ENCODE assay signal across 22 cellular contexts in genomic region chr1:12316331-12316730, GRCh38.
DNase-seq lines count a peak whose midpoint lies in the region; ATAC-seq and TF ChIP-seq lines count a peak whose summit lies in the region.
"Had no signal": no experiment of that assay in that cellular context is flagged by ENCODE, and none has a peak within 500 bp of the region (broad histone marks: within the 10 kb centered on the region; RNA-seq: fewer than 3 reads in every experiment).

No MANE protein-coding gene starts in this region.

- in situ Hi-C loops in transverse colon (cut with MboI; ENCODE audit: low pct_ligation_motif_present in 1 of 4, low pct_unique_long_range_greater_than_20kb in 1 of 4, low sequenced_read_pairs in 3 of 4), result loop anchor here (10.0 to 25.0 kb wide), 3 partner anchors 321 to 346 kb away; partner anchors contain the start of gene AADACL4 (in 2 of the 4)

- no peaks in the 10 kb centered on the region for H3K27me3 Mint-ChIP-seq in activated CD8-positive, alpha-beta T cell treated with anti-CD3 and anti-CD28 coated beads for 36 hours

- H3K27me3 ChIP-seq in esophagus squamous epithelium (no peaks in the 10 kb centered on the region), transverse colon (no peaks in the 10 kb centered on the region)
- H3K27me3 ChIP-seq: BLaER1 treated with 17β-estradiol and CSF1 and Interleukin-3, amounts not matched to agents 10 nM and 100 nM; dorsolateral prefrontal cortex; neutrophil had no signal

- no peak overlapping the region for H3K4me3 Mint-ChIP-seq in activated CD8-positive, alpha-beta T cell treated with anti-CD3 and anti-CD28 coated beads for 36 hours

- peaks cover 2% of the 10 kb centered on the region for H3K4me1 Mint-ChIP-seq in activated CD8-positive, alpha-beta T cell treated with anti-CD3 and anti-CD28 coated beads for 36 hours (ENCODE audit: low read depth)

- no peaks in the 10 kb centered on the region for H3K9me3 ChIP-seq in esophagus squamous epithelium
- H3K9me3 ChIP-seq in transverse colon, result no peaks in the 10 kb centered on the region
- H3K9me3 ChIP-seq: BLaER1 treated with 17β-estradiol and CSF1 and Interleukin-3, amounts not matched to agents 10 nM and 100 nM; neutrophil had no signal

- no peak for DNase-seq in activated CD8-positive, alpha-beta T cell treated with anti-CD3 and anti-CD28 coated beads for 36 hours
- DNase-seq in esophagus squamous epithelium (lab: John Stamatoyannopoulos, UW) (no peak), omental fat pad (ENCODE audit: low spot score) (no peak), transverse colon (no peak), glomerular visceral epithelial cell (ENCODE audit: extremely low spot score) (no peak), A172 (ENCODE audit: low spot score) (no peak), GM19240 (ENCODE audit: insufficient read length, low spot score) (no peak)
- DNase-seq: activated CD4-positive, alpha-beta T cell treated with anti-CD3 and anti-CD28 coated beads for 48 hours; activated naive CD4-positive, alpha-beta T cell treated with Interleukin-2 at 50 U/mL for 16 hours; DMS 273 treated with DMSO at 0.1 percent for 48 hours; dorsolateral prefrontal cortex; erythroblast; H7; KG1; midbrain; NCI-H1092 treated with DMSO at 0.1 percent for 48 hours; NCI-H748 treated with DMSO at 0.1 percent for 48 hours; stimulated activated CD4-positive, alpha-beta T cell treated with anti-CD3 and anti-CD28 coated beads, Interleukin-4, amount 100 ng/mL, for 24 hours had no signal

- no peak for TF ChIP-seq CTCF in activated CD8-positive, alpha-beta T cell treated with anti-CD3 and anti-CD28 coated beads for 36 hours (IDR thresholded peaks at IDR 0.05)
- TF ChIP-seq CTCF in esophagus squamous epithelium (IDR thresholded peaks at IDR 0.05) (no peak), omental fat pad (IDR thresholded peaks at IDR 0.05) (no peak), transverse colon (IDR thresholded peaks at IDR 0.05) (no peak)

- H3K4me3 ChIP-seq in esophagus squamous epithelium, result no peak overlapping the region
- H3K4me3 ChIP-seq in transverse colon, result no peak overlapping the region
- H3K4me3 ChIP-seq: BLaER1 treated with 17β-estradiol and CSF1 and Interleukin-3, amounts not matched to agents 10 nM and 100 nM; dorsolateral prefrontal cortex had no signal

- intact Hi-C loops in activated CD8-positive, alpha-beta T cell treated with anti-CD3 and anti-CD28 coated beads for 36 hours (cut with micrococcal nuclease), result loop anchor here (10.0 kb wide), 2 partner anchors 308 to 338 kb away; no protein-coding TSS in a partner anchor
- intact Hi-C loops in esophagus squamous epithelium (cut with DNase I) (loop anchor here (10.0 kb wide), 1 partner anchor 308 kb away; no protein-coding TSS in a partner anchor), transverse colon (cut with DNase I; ENCODE audit: low total_unique reads) (loop anchor here (10.0 kb wide), 1 partner anchor 308 kb away; no protein-coding TSS in a partner anchor)

- H3K9me3 Mint-ChIP-seq in activated CD8-positive, alpha-beta T cell treated with anti-CD3 and anti-CD28 coated beads for 36 hours, result no peaks in the 10 kb centered on the region

- no peak for TF ChIP-seq EP300 in transverse colon (IDR thresholded peaks at IDR 0.05; ENCODE audit: low read depth)

- TF ChIP-seq POLR2A in esophagus squamous epithelium (IDR thresholded peaks at IDR 0.05), result no peak
- TF ChIP-seq POLR2A in transverse colon (IDR thresholded peaks at IDR 0.05), result no peak

- H3K36me3 Mint-ChIP-seq in activated CD8-positive, alpha-beta T cell treated with anti-CD3 and anti-CD28 coated beads for 36 hours (ENCODE audit: low read depth), result peaks cover 22% of the 10 kb centered on the region

- POLR2A ChIA-PET in activated CD8-positive, alpha-beta T cell treated with anti-CD3 and anti-CD28 coated beads for 36 hours (lab: Charles Lee), result no interaction called here

- H3K27ac Mint-ChIP-seq in activated CD8-positive, alpha-beta T cell treated with anti-CD3 and anti-CD28 coated beads for 36 hours, result peak overlapping the region; percentile 12

- H3K4me1 ChIP-seq in esophagus squamous epithelium, result peaks cover 0 to 38% (median 6%) of the 10 kb centered on the region in 3 donors
- H3K4me1 ChIP-seq in transverse colon, result peaks cover 0 to 13% (median 2%) of the 10 kb centered on the region in 4 donors

- CTCF ChIA-PET in activated CD8-positive, alpha-beta T cell treated with anti-CD3 and anti-CD28 coated beads for 36 hours (lab: Charles Lee), result interaction anchor here (1.9 kb wide), 1 partner anchor 342 kb away, joined by 6 read pairs; no protein-coding TSS in a partner anchor

- ATAC-seq in activated CD8-positive, alpha-beta T cell treated with anti-CD3 and anti-CD28 coated beads for 36 hours, result no peak
- ATAC-seq in omental fat pad (ENCODE audit: low FRiP score) (peak; percentile 72), GM21786 (IDR thresholded peaks at IDR 0.05; ENCODE audit: unreplicated experiment) (no peak)
- ATAC-seq: SK-N-SH treated with all-trans-retinoic acid at 6 μM for 48 hours had no signal

- H3K36me3 ChIP-seq in esophagus squamous epithelium (peaks cover 9 to 100% (median 19%) of the 10 kb centered on the region in 3 donors), transverse colon (peaks cover 0 to 41% (median 14%) of the 10 kb centered on the region in 4 donors)

- WGBS in esophagus squamous epithelium, 2 donors, result 68 to 92% methylated on average over 2 of the region's 2 CpGs
- 68 to 71% methylated on average over 2 of the region's 2 CpGs for WGBS in transverse colon (ENCODE audit: low coverage in 1 of 2), 2 donors

- peak overlapping the region in 3 of 4 donors; percentile 67 to 78 (median 71) for H3K27ac ChIP-seq in esophagus squamous epithelium
- peak overlapping the region; percentile 53 to 68 (median 57) for H3K27ac ChIP-seq in transverse colon
- H3K27ac ChIP-seq: BLaER1 treated with 17β-estradiol and CSF1 and Interleukin-3, amounts not matched to agents 10 nM and 100 nM; neutrophil had no signal
